Comparison of ENCODE assay signal across 8 cellular contexts in genomic region chr14:88823968-88824313, GRCh38. TPM values are rescaled to one million over a fixed set of nuclear protein-coding genes. Genes with fewer than 3 reads are reported as not detected.
DNase-seq lines count a peak whose midpoint lies in the region; ATAC-seq and TF ChIP-seq lines count a peak whose summit lies in the region.

No MANE protein-coding gene starts in this region.

- no peaks in the 10 kb centered on the region for H3K79me2 ChIP-seq in HCT116 (ENCODE audit: insufficient read depth, low read length)
- peaks cover 35% of the 10 kb centered on the region for H3K79me2 ChIP-seq in hepatocyte

- peaks cover 9% of the 10 kb centered on the region for H3K4me1 Mint-ChIP-seq in Calu3 (ENCODE audit: low read depth, unreplicated experiment)

- H3K27ac Mint-ChIP-seq in Calu3 (ENCODE audit: unreplicated experiment) = peak overlapping the region; percentile 97

- TF ChIP-seq POLR2A in HCT116 (IDR thresholded peaks at IDR 0.05; ENCODE audit: borderline replicate concordance, extremely low read depth, insufficient read depth, insufficient read length) = no peak

- TF ChIP-seq RAD21 in HCT116 (IDR thresholded peaks at IDR 0.05; ENCODE audit: low read depth) = no peak

- BruUV-seq in Calu3 (replicated peaks; lab: Mats Ljungman, UMichigan) (no TSS peak), HCT116 (replicated peaks; lab: Mats Ljungman, UMichigan) (no TSS peak)

- H3K4me2 ChIP-seq in HCT116 (ENCODE audit: low read length) (peak overlapping the region; percentile 82), hepatocyte (peak overlapping the region; percentile 70)

- intact Hi-C loops in Calu3 (cut with micrococcal nuclease; ENCODE audit: unreplicated experiment) (no loop called here), HCT116 (cut with micrococcal nuclease) (no loop called here)

- DNase-seq in Calu3 (no peak), HCT116 (ENCODE audit: low read depth, low spot score) (no peak), hepatocyte (ENCODE audit: low spot score) (no peak), 8988T (no peak), NCI-H2227 treated with DMSO at 0.1 percent for 48 hours (lab: John Stamatoyannopoulos, UW) (no peak), islet precursor cell (no peak)

- no peaks in the 10 kb centered on the region for H3K27me3 ChIP-seq in HCT116 (ENCODE audit: insufficient read depth, low read length)
- H3K27me3 ChIP-seq in hepatocyte = no peaks in the 10 kb centered on the region
- no peaks in the 10 kb centered on the region for H3K27me3 ChIP-seq in subcutaneous abdominal adipose tissue (ENCODE audit: control insufficient read depth in 5 of 5, insufficient read depth in 4 of 5, low read length in 5 of 5)

- RAD21 ChIA-PET in HCT116 (lab: Charles Lee; ENCODE audit: low non-redundant PET in 1 of 2, low total read pairs in 2 of 2, uncharacterized antibody in 2 of 2, unreplicated experiment in 2 of 2) = no interaction called here

- ATAC-seq in HCT116 = peak; percentile 5; the same call in 1 of the 2 replicates
- ATAC-seq in SK-N-SH treated with all-trans-retinoic acid at 6 μM for 48 hours = peak; percentile 1

- no peaks in the 10 kb centered on the region for H3K9me2 ChIP-seq in HCT116 (ENCODE audit: insufficient read depth)
- H3K9me2 ChIP-seq in hepatocyte (replicated peaks; ENCODE audit: insufficient read depth) = no peaks in the 10 kb centered on the region

- H3K27ac ChIP-seq in HCT116 (ENCODE audit: low read depth, low read length) (peak overlapping the region; percentile 73), hepatocyte (peak overlapping the region; percentile 92), subcutaneous abdominal adipose tissue (ENCODE audit: low read depth, low read length) (peak overlapping the region; percentile 95)

- TF ChIP-seq CTCF in Calu3 (IDR thresholded peaks at IDR 0.05; ENCODE audit: unreplicated experiment) (no peak), HCT116 (IDR thresholded peaks at IDR 0.05 in 2 of 3, conservative IDR thresholded peaks at IDR 0.05 in 1 of 3; ENCODE audit: borderline replicate concordance in 1 of 3, insufficient read depth in 1 of 3, low read depth in 2 of 3, low read length in 2 of 3) (no peak), hepatocyte (IDR thresholded peaks at IDR 0.05; ENCODE audit: poor library complexity) (no peak)

- H3K9me3 Mint-ChIP-seq in Calu3 (ENCODE audit: low read depth, unreplicated experiment) = no peaks in the 10 kb centered on the region

- H3K9me3 ChIP-seq in HCT116 (ENCODE audit: control insufficient read depth in 1 of 2, insufficient read depth in 1 of 2, low read depth in 1 of 2, low read length in 2 of 2) = no peaks in the 10 kb centered on the region
- H3K9me3 ChIP-seq in hepatocyte (ENCODE audit: low read depth) = no peaks in the 10 kb centered on the region
- H3K9me3 ChIP-seq in subcutaneous abdominal adipose tissue (ENCODE audit: control insufficient read depth in 5 of 5, low read length in 5 of 5) = no peaks in the 10 kb centered on the region

- H3K9ac ChIP-seq in HCT116 (ENCODE audit: low read length) (peak overlapping the region; percentile 82), subcutaneous abdominal adipose tissue (ENCODE audit: low read length in 5 of 5) (peak overlapping the region; percentile 75 to 84 (median 80))

- H3K4me1 ChIP-seq in HCT116 (ENCODE audit: control insufficient read depth in 1 of 2, insufficient read depth in 2 of 2, low read length in 2 of 2) = peaks cover 0 to 11% of the 10 kb centered on the region in 2 experiments; a peak in 1 of 4 replicates
- H3K4me1 ChIP-seq in hepatocyte (ENCODE audit: insufficient read depth) = peaks cover 6% of the 10 kb centered on the region
- H3K4me1 ChIP-seq in subcutaneous abdominal adipose tissue (ENCODE audit: control insufficient read depth in 5 of 5, insufficient read depth in 5 of 5, low read length in 5 of 5) = peaks cover 0 to 18% (median 15%) of the 10 kb centered on the region in 5 donors

- H3K4me3 Mint-ChIP-seq in Calu3 (ENCODE audit: low read depth, unreplicated experiment) = peak overlapping the region; percentile 75

- H2AFZ ChIP-seq in HCT116 (ENCODE audit: low read depth, low read length, poor library complexity, severe bottlenecking) = peak overlapping the region; percentile 94
- H2AFZ ChIP-seq in hepatocyte = peak overlapping the region; percentile 77

- 14% methylated on average over 9 of the region's 9 CpGs for WGBS in hepatocyte (ENCODE audit: low lambda C conversion rate, missing lambda C conversion rate)

- H3K27me3 Mint-ChIP-seq in Calu3 (ENCODE audit: unreplicated experiment) = peaks cover 16% of the 10 kb centered on the region

- peak overlapping the region; percentile 81 to 86 for H3K4me3 ChIP-seq in HCT116 (replicated peaks in 1 of 2; ENCODE audit: low read depth in 1 of 2, low read length in 2 of 2)
- H3K4me3 ChIP-seq in hepatocyte = peak overlapping the region; percentile 45
- peak overlapping the region; percentile 72 to 98 (median 90) for H3K4me3 ChIP-seq in subcutaneous abdominal adipose tissue (ENCODE audit: low read depth in 1 of 5, low read length in 5 of 5)

- no peaks in the 10 kb centered on the region for H3K36me3 ChIP-seq in HCT116 (ENCODE audit: control insufficient read depth in 1 of 2, insufficient read depth in 2 of 2, low read length in 2 of 2)
- H3K36me3 ChIP-seq in hepatocyte (replicated peaks; ENCODE audit: insufficient read depth, low read depth) = no peaks in the 10 kb centered on the region
- H3K36me3 ChIP-seq in subcutaneous abdominal adipose tissue (ENCODE audit: control insufficient read depth in 5 of 5, insufficient read depth in 5 of 5, low read length in 5 of 5) = no peaks in the 10 kb centered on the region

- peaks cover 16% of the 10 kb centered on the region for H3K36me3 Mint-ChIP-seq in Calu3 (ENCODE audit: insufficient read depth, unreplicated experiment)

- H4K20me1 ChIP-seq in HCT116 (ENCODE audit: insufficient read depth) (no peaks in the 10 kb centered on the region), hepatocyte (ENCODE audit: insufficient read depth, poor library complexity, severe bottlenecking) (no peaks in the 10 kb centered on the region)

- CTCF ChIA-PET in Calu3 (lab: Charles Lee) (no interaction called here), HCT116 (lab: Charles Lee) (interaction anchor here (1.1 kb wide), 1 partner anchor 157 kb away, joined by 3 read pairs; no protein-coding TSS in a partner anchor)

- POLR2A ChIA-PET in HCT116 (lab: Charles Lee) = interaction anchor here (0.7 kb wide), 2 partner anchors 14 to 31 kb away, joined by 3 to 4 read pairs; partner anchors contain the start of gene EML5

TF ChIP-seq in HCT116, 20 proteins besides CTCF, POLR2A, EP300 and RAD21:
- no peak for TF ChIP-seq EZH2phosphoT487 (IDR thresholded peaks at IDR 0.05; ENCODE audit: borderline replicate concordance)
- TF ChIP-seq SP1 (IDR thresholded peaks at IDR 0.05; ENCODE audit: low read depth) = no peak; the same call in 1 of the 2 replicates
- TF ChIP-seq POLR2AphosphoS5 (IDR thresholded peaks at IDR 0.05; ENCODE audit: low read depth, low read length) = no peak
- 0 out of 2 replicates have a peak, but pooled peaks have one; percentile 5 for TF ChIP-seq MAX (IDR thresholded peaks at IDR 0.05)

TF ChIP-seq in SK-N-SH treated with all-trans-retinoic acid at 6 μM for 48 hours, 23 proteins besides CTCF, POLR2A, EP300 and RAD21:
- TF ChIP-seq TCF4 (CRISPR knock-in tag; IDR thresholded peaks at IDR 0.05; ENCODE audit: borderline replicate concordance) (peak; percentile 38; the same call in 1 of the 2 replicates), ESRRG (CRISPR knock-in tag; IDR thresholded peaks at IDR 0.05) (no peak)

RNA-seq across cellular contexts. Expression of gene TTC8, which starts 0.5 kb away (rescaled TPM):
- total RNA-seq in Calu3 (2022) = 16.9 and 17.0 TPM in 2 replicates
- 21.4 TPM for total RNA-seq in HCT116 (2021; ENCODE audit: unreplicated experiment)
- polyA plus RNA-seq in HCT116 (2012) = 10.0 and 14.7 TPM in 2 replicates
- 18.4 and 25.6 TPM in 2 replicates for total RNA-seq in hepatocyte
- polyA plus RNA-seq in hepatocyte = 21.4 and 23.0 TPM in 2 replicates

RNA-seq across cellular contexts. Expression of gene EML5, which starts 31.2 kb away (rescaled TPM):
- total RNA-seq in Calu3 (2022) (0.52 and 0.78 TPM in 2 replicates), HCT116 (2021; ENCODE audit: unreplicated experiment) (1.8 TPM), hepatocyte (1.1 and 1.4 TPM in 2 replicates)
- 1.1 and 1.5 TPM in 2 replicates for polyA plus RNA-seq in HCT116 (2012)
- polyA plus RNA-seq in hepatocyte = 0.15 TPM in 1 of 2 replicates, not detected in the other
